ENCODE assay signal across 8 cellular contexts in genomic region chr20:25695532-25696383, GRCh38. TPM values are rescaled to one million over a fixed set of nuclear protein-coding genes. Genes with fewer than 3 reads are reported as not detected.
DNase-seq lines count a peak whose midpoint lies in the region; ATAC-seq, FAIRE-seq and TF ChIP-seq lines count a peak whose summit lies in the region.

No MANE protein-coding gene starts in this region.

- no peak for TF ChIP-seq EP300 in GM12878 (IDR thresholded peaks at IDR 0.05; ENCODE audit: borderline replicate concordance in 1 of 2, control insufficient read depth in 1 of 2, low read depth in 2 of 2, low read length in 2 of 2)

- H3K79me2 ChIP-seq in GM12878 (ENCODE audit: control insufficient read depth, insufficient read depth, low read length), result peaks cover 19% of the 10 kb centered on the region

- CTCF ChIA-PET in GM12878 (lab: Yijun Ruan, JAX), result interaction anchor here (0.6 kb wide), 1 partner anchor 355 kb away, joined by 3 read pairs; no protein-coding TSS in a partner anchor

- H3K36me3 ChIP-seq in HUES6 (ENCODE audit: control insufficient read depth, insufficient read depth, low read length) (peaks cover 12% of the 10 kb centered on the region), GM12878 (ENCODE audit: control insufficient read depth in 2 of 2, insufficient read depth in 2 of 2, low read length in 1 of 2) (no peaks in the 10 kb centered on the region), kidney (ENCODE audit: control insufficient read depth in 1 of 2, insufficient read depth in 2 of 2, low read length in 2 of 2) (no peaks in the 10 kb centered on the region), subcutaneous abdominal adipose tissue (ENCODE audit: control insufficient read depth in 5 of 5, insufficient read depth in 5 of 5, low read length in 5 of 5) (peaks cover 0 to 5% (median 0%) of the 10 kb centered on the region in 5 donors)

- H3K4me1 ChIP-seq in HUES6 (ENCODE audit: control insufficient read depth, insufficient read depth, low read length), result peaks cover 3% of the 10 kb centered on the region; the same call in 1 of the 2 replicates
- H3K4me1 ChIP-seq in GM12878 (ENCODE audit: control insufficient read depth, insufficient read depth, low read length), result peaks cover 18% of the 10 kb centered on the region
- no peaks in the 10 kb centered on the region for H3K4me1 ChIP-seq in kidney (ENCODE audit: control insufficient read depth in 1 of 2, insufficient read depth in 1 of 2, low read depth in 1 of 2, low read length in 2 of 2)
- H3K4me1 ChIP-seq in subcutaneous abdominal adipose tissue (ENCODE audit: control insufficient read depth in 5 of 5, insufficient read depth in 5 of 5, low read length in 5 of 5), result peaks cover 2 to 16% (median 14%) of the 10 kb centered on the region in 5 donors

- H3K27me3 ChIP-seq in HUES6 (ENCODE audit: control insufficient read depth, insufficient read depth, low read length), result no peaks in the 10 kb centered on the region
- no peaks in the 10 kb centered on the region for H3K27me3 ChIP-seq in GM12878 (replicated peaks in 1 of 2; ENCODE audit: control insufficient read depth in 2 of 2, insufficient read depth in 2 of 2, low read length in 1 of 2)
- H3K27me3 ChIP-seq in subcutaneous abdominal adipose tissue (ENCODE audit: control insufficient read depth in 5 of 5, insufficient read depth in 4 of 5, low read length in 5 of 5), result no peaks in the 10 kb centered on the region

- no peak for FAIRE-seq in GM12878 (lab: Jason Lieb, UNC)
- FAIRE-seq in kidney (lab: Jason Lieb, UNC), result no peak

- TSS peak; percentile 55 for BruUV-seq in GM12878 (replicated peaks; lab: Mats Ljungman, UMichigan)

- in situ Hi-C loops in GM12878 (cut with MboI), result loop anchor here (5.0 to 10.0 kb wide), 2 partner anchors 73 to 281 kb away; partner anchors contain the start of gene NANP

- H2AFZ ChIP-seq in GM12878 (ENCODE audit: control insufficient read depth, low read depth, low read length), result peak overlapping the region; percentile 95

- SMC1A ChIA-PET in GM12878 (lab: Charles Lee; ENCODE audit: uncharacterized antibody, unreplicated experiment), result no interaction called here

- 14% methylated on average over 31 of the region's 31 CpGs for WGBS in GM12878 (ENCODE audit: insufficient coverage, insufficient replicate concordance, low lambda C conversion rate, missing lambda C conversion rate)

- no peak for TF ChIP-seq RAD21 in GM12878 (IDR thresholded peaks at IDR 0.05; ENCODE audit: insufficient read depth, low read depth, low read length)

- POLR2A ChIA-PET in GM12878 (lab: Charles Lee), result no interaction called here

- peak; percentile 23 for DNase-seq in EH (ENCODE audit: low read depth)
- DNase-seq in GM12878 (ENCODE audit: low read depth, low spot score), result no peak
- DNase-seq in kidney, result no peak
- DNase-seq in HT-29 (ENCODE audit: low spot score), result no peak
- DNase-seq in HPDE6-E6E7 (ENCODE audit: extremely low spot score), result no peak
- DNase-seq in GOT3 (lab: John Stamatoyannopoulos, UW), result no peak

- H3K4me3 ChIP-seq in HUES6 (ENCODE audit: low read depth, low read length) (peak overlapping the region; percentile 92), GM12878 (peak overlapping the region; percentile 92), kidney (ENCODE audit: low read length in 2 of 2) (peak overlapping the region; percentile 64 to 97), subcutaneous abdominal adipose tissue (ENCODE audit: low read depth in 1 of 5, low read length in 5 of 5) (peak overlapping the region; percentile 59 to 93 (median 89))

- ATAC-seq in GM12878, result peak; percentile 6

- H3K27ac ChIP-seq in HUES6 (ENCODE audit: low read depth, low read length) (peak overlapping the region; percentile 66; the same call in 1 of the 2 replicates), GM12878 (ENCODE audit: control insufficient read depth, insufficient read depth) (peak overlapping the region; percentile 86), kidney (ENCODE audit: low read depth in 2 of 2, low read length in 2 of 2) (peak overlapping the region; percentile 87 to 89), subcutaneous abdominal adipose tissue (ENCODE audit: low read depth, low read length) (peak overlapping the region; percentile 76)

- TF ChIP-seq CTCF in GM12878 (IDR thresholded peaks at IDR 0.05 in 2 of 3, conservative IDR thresholded peaks at IDR 0.05 in 1 of 3; ENCODE audit: control insufficient read depth in 2 of 3, extremely low read depth in 1 of 3, insufficient read depth in 1 of 3, low read depth in 3 of 3, low read length in 3 of 3) (no peak), kidney (IDR thresholded peaks at IDR 0.05; ENCODE audit: borderline replicate concordance, extremely low read depth, insufficient read depth) (no peak)

- RAD21 ChIA-PET in GM12878 (lab: Charles Lee; ENCODE audit: unreplicated experiment), result no interaction called here

- H3K9ac ChIP-seq in HUES6 (ENCODE audit: low read length) (peak overlapping the region; percentile 93), GM12878 (ENCODE audit: control insufficient read depth, insufficient read depth, low read length) (peak overlapping the region; percentile 91), kidney (ENCODE audit: low read length in 2 of 2) (peak overlapping the region; percentile 30 to 86), subcutaneous abdominal adipose tissue (ENCODE audit: low read length in 5 of 5) (peak overlapping the region; percentile 56 to 98 (median 96))

- intact Hi-C loops in GM12878 (cut with micrococcal nuclease; ENCODE audit: unreplicated experiment) (loop anchor here (1.0 kb wide), 1 partner anchor 71 kb away; the partner anchor contains the start of gene NANP), kidney (cut with DNase I) (no loop called here)

- peak overlapping the region; percentile 79 for H3K4me2 ChIP-seq in GM12878 (ENCODE audit: control insufficient read depth, insufficient read depth)

- no peaks in the 10 kb centered on the region for H4K20me1 ChIP-seq in GM12878 (ENCODE audit: control insufficient read depth, insufficient read depth)

- TF ChIP-seq POLR2A in GM12878 (IDR thresholded peaks at IDR 0.05; ENCODE audit: low read depth, low read length), result no peak

- H3K9me3 ChIP-seq in HUES6 (ENCODE audit: control insufficient read depth, insufficient read depth, low read depth, low read length), result peaks cover 2% of the 10 kb centered on the region; the same call in 1 of the 2 replicates
- peaks cover 1% of the 10 kb centered on the region; the same call in 2 of the 3 replicates for H3K9me3 ChIP-seq in GM12878 (replicated peaks; ENCODE audit: control insufficient read depth, insufficient read depth, low read length)
- peaks cover 0 to 7% of the 10 kb centered on the region in 2 donors for H3K9me3 ChIP-seq in kidney (ENCODE audit: control insufficient read depth in 1 of 2, low read length in 2 of 2)
- peaks cover 0 to 8% (median 4%) of the 10 kb centered on the region in 5 donors for H3K9me3 ChIP-seq in subcutaneous abdominal adipose tissue (ENCODE audit: control insufficient read depth in 5 of 5, low read length in 5 of 5)

TF ChIP-seq in GM12878, 131 proteins besides CTCF, POLR2A, EP300 and RAD21:
- TF ChIP-seq MLLT1 (IDR thresholded peaks at IDR 0.05), result 0 out of 2 replicates have a peak, but pooled peaks have one; percentile 25
- TF ChIP-seq ZBED1 (IDR thresholded peaks at IDR 0.05; ENCODE audit: borderline replicate concordance), result no peak

RNA-seq across cellular contexts. Expression of gene ZNF337, which starts 0.9 kb away (rescaled TPM):
- total RNA-seq in GM12878 (2013; cell fraction: nucleolus; rRNA removed), result 37.8 and 45.4 TPM in 2 replicates
- total RNA-seq in GM12878 (2014; rRNA removed) (8.5 and 9.2 TPM in 2 replicates), GM12878 (2014; rRNA removed; fragmentation: Illumina TruSeq; extraction: Trizol) (11.6 and 13.0 TPM in 2 replicates), GM12878 (2021) (9.0 and 9.6 TPM in 2 replicates), kidney (17.1 TPM)
- 14.3 TPM for polyA plus RNA-seq in GM12878 (2011; ENCODE audit: low read depth)
- polyA plus RNA-seq in GM12878 (2011; rRNA removed) (16.8 and 17.8 TPM in 2 replicates), GM12878 (2014; fragmentation: Illumina TruSeq; extraction: Trizol) (14.9 and 18.6 TPM in 2 replicates), GM12878 (2014; fragmentation: Nextera tagmentation; extraction: Ambion mirVana) (1 to 10 TPM in 1 of 2 experiments, under 1 TPM in 1; 0.60 to 2.6 TPM), GM12878 (2014; rRNA removed) (11.6 and 12.3 TPM in 2 replicates), GM12878 (2016; fragmentation: Nextera tagmentation; extraction: Ambion mirVana) (1 to 10 TPM; 4.1 to 5.7 TPM), kidney (ENCODE audit: insufficient read depth, low read depth, low replicate concordance) (9.2 TPM)
- 10.0 and 10.5 TPM in 2 replicates for polyA plus RNA-seq in GM12878 (2011; cell fraction: cytosol; rRNA removed)
- 34.2 and 49.8 TPM in 2 replicates for polyA plus RNA-seq in GM12878 (2011; cell fraction: nucleus; rRNA removed)
- 13.8 and 14.1 TPM in 2 replicates for polyA plus RNA-seq in GM12878 (2012)
- 15.7 and 18.1 TPM in 2 replicates for polyA minus RNA-seq in GM12878 (2011; rRNA and poly(A)+ RNA removed)
- polyA minus RNA-seq in GM12878 (2011; cell fraction: cytosol; rRNA and poly(A)+ RNA removed), result 3.1 and 5.4 TPM in 2 replicates
- 10.3 and 11.3 TPM in 2 replicates for polyA minus RNA-seq in GM12878 (2011; cell fraction: nucleus; rRNA and poly(A)+ RNA removed)
- 5.8 and 7.2 TPM in 2 replicates for total RNA-seq in HT-29 (2014; rRNA removed; shearing (Covaris generic))
